In the genomic region with DNA sequence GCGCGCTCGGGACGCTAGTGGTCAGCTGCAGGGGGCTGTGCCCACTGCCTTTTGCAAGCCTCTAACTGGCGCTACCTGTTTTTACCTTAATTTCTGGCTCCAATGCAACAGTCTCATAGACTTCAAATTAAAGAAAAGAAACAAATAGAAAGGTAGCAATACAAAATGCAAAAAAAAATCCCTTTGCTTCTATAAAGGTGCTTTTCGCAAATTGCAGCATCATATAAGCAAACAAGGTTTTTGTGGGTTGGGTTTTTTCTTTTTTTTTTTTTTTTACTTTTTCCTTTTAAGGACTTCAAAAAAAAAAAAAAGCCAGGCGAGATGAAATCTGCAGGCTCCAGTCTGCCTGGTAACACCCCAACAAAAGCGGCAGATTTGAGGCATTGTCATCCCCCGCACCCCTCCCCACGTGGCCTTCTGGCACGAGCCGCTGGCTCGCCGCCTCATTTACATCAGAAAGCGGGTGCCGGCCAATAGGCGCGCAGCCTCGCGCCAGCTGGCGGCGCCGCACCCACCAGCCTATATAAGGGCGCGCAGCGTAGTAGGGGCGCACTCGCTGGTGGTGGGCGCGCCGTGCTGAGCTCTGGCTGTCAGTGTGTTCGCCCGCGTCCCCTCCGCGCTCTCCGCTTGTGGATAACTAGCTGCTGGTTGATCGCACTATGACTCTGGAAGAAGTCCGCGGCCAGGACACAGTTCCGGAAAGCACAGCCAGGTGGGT, we compare ENCODE assay signal across 8 cellular contexts. TPM values are rescaled to one million over a fixed set of nuclear protein-coding genes. Genes with fewer than 3 reads are reported as not detected.
A peak's percentile ranks its signal among the peaks of the same experiment; 100 is the strongest.
DNase-seq lines count a peak whose midpoint lies in the region; TF ChIP-seq lines count a peak whose summit lies in the region.

A gene with protein sequence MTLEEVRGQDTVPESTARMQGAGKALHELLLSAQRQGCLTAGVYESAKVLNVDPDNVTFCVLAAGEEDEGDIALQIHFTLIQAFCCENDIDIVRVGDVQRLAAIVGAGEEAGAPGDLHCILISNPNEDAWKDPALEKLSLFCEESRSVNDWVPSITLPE (plus strand): TSS at position 550 of the 718 bp plus-strand sequence. CDS start 110 bp downstream, at position 660.

- peak within 1 kb of the TSS; percentile 88 for H3K4me3 Mint-ChIP-seq in nephron progenitor cell

- no peak for TF ChIP-seq RAD21 in Ishikawa (IDR thresholded peaks at IDR 0.05; ENCODE audit: low read depth)

- in situ Hi-C loops in ACHN (cut with HindIII; ENCODE audit: low pct_ligation_motif_present, low pct_unique_long_range_greater_than_20kb, low sequenced_read_pairs), result no loop called here

- H3K4me3 ChIP-seq in fibroblast of the aortic adventitia (ENCODE audit: low read depth, low read length), result peak within 1 kb of the TSS; percentile 60

- H3K9me3 Mint-ChIP-seq in nephron progenitor cell, result no peaks in the 10 kb centered on the region

- peak; percentile 71 for TF ChIP-seq POLR2A in GM19099 (IDR thresholded peaks at IDR 0.05; ENCODE audit: extremely low read depth, insufficient read length, low read depth)

- DNase-seq in ACHN, result peak; percentile 77
- DNase-seq in RKO (ENCODE audit: low spot score), result peak; percentile 95
- DNase-seq in activated effector memory CD4-positive, alpha-beta T cell treated with Interleukin-2 at 50 U/mL for 16 hours, result peak; percentile 86
- peak; percentile 82 for DNase-seq in fibroblast of the aortic adventitia (ENCODE audit: low read depth)
- peak; percentile 83 for DNase-seq in nephron progenitor cell
- DNase-seq in stimulated activated naive CD4-positive, alpha-beta T cell treated with Interleukin-2 at 50 U/mL for 16 hours (lab: John Stamatoyannopoulos, UW), result peak; percentile 93

- TF ChIP-seq CTCF in fibroblast of the aortic adventitia (IDR thresholded peaks at IDR 0.05; ENCODE audit: insufficient read depth, low read length), result no peak
- TF ChIP-seq CTCF in nephron progenitor cell (IDR thresholded peaks at IDR 0.05), result no peak

- H3K27me3 Mint-ChIP-seq in nephron progenitor cell (ENCODE audit: low read depth, poor library complexity), result peaks cover 35% of the 10 kb centered on the region

- no peaks in the 10 kb centered on the region for H3K36me3 Mint-ChIP-seq in nephron progenitor cell (ENCODE audit: low read depth)

- 0 out of 2 replicates have a peak, but pooled peaks have one; percentile 26 for TF ChIP-seq EP300 in Ishikawa (IDR thresholded peaks at IDR 0.05; ENCODE audit: borderline replicate concordance)

- H3K27ac Mint-ChIP-seq in nephron progenitor cell, result no peak within 1 kb of the TSS

- peaks cover 50% of the 10 kb centered on the region for H3K4me1 Mint-ChIP-seq in nephron progenitor cell

TF ChIP-seq in Ishikawa, 13 proteins besides CTCF, POLR2A, EP300 and RAD21:
- TF ChIP-seq EGR1 (IDR thresholded peaks at IDR 0.05), result peak; percentile 48; the same call in 1 of the 2 replicates
- no peak for TF ChIP-seq FOXM1 (IDR thresholded peaks at IDR 0.05; ENCODE audit: borderline replicate concordance, low read depth)
- TF ChIP-seq TEAD4 (IDR thresholded peaks at IDR 0.05), result peak; percentile 39
- TF ChIP-seq CREB1 (IDR thresholded peaks at IDR 0.05; ENCODE audit: low read depth), result 0 out of 2 replicates have a peak, but pooled peaks have one; percentile 5
- TF ChIP-seq NFIC (IDR thresholded peaks at IDR 0.05), result peak; percentile 90
- no peak; the same call in 1 of the 2 replicates for TF ChIP-seq TCF12 (IDR thresholded peaks at IDR 0.05; ENCODE audit: low read depth)
- no peak for TF ChIP-seq CEBPB (IDR thresholded peaks at IDR 0.05)
- TF ChIP-seq, protein P1, sequence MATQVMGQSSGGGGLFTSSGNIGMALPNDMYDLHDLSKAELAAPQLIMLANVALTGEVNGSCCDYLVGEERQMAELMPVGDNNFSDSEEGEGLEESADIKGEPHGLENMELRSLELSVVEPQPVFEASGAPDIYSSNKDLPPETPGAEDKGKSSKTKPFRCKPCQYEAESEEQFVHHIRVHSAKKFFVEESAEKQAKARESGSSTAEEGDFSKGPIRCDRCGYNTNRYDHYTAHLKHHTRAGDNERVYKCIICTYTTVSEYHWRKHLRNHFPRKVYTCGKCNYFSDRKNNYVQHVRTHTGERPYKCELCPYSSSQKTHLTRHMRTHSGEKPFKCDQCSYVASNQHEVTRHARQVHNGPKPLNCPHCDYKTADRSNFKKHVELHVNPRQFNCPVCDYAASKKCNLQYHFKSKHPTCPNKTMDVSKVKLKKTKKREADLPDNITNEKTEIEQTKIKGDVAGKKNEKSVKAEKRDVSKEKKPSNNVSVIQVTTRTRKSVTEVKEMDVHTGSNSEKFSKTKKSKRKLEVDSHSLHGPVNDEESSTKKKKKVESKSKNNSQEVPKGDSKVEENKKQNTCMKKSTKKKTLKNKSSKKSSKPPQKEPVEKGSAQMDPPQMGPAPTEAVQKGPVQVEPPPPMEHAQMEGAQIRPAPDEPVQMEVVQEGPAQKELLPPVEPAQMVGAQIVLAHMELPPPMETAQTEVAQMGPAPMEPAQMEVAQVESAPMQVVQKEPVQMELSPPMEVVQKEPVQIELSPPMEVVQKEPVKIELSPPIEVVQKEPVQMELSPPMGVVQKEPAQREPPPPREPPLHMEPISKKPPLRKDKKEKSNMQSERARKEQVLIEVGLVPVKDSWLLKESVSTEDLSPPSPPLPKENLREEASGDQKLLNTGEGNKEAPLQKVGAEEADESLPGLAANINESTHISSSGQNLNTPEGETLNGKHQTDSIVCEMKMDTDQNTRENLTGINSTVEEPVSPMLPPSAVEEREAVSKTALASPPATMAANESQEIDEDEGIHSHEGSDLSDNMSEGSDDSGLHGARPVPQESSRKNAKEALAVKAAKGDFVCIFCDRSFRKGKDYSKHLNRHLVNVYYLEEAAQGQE (IDR thresholded peaks at IDR 0.05; ENCODE audit: low read depth), result no peak
- no peak; the same call in none of the 2 replicates for TF ChIP-seq ZBTB7A (IDR thresholded peaks at IDR 0.05; ENCODE audit: low read depth)
- TF ChIP-seq, protein P2, sequence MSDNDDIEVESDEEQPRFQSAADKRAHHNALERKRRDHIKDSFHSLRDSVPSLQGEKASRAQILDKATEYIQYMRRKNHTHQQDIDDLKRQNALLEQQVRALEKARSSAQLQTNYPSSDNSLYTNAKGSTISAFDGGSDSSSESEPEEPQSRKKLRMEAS (IDR thresholded peaks at IDR 0.05), result peak; percentile 93
- TF ChIP-seq YY1 (IDR thresholded peaks at IDR 0.05; ENCODE audit: low read depth), result no peak
- TF ChIP-seq, protein P3, sequence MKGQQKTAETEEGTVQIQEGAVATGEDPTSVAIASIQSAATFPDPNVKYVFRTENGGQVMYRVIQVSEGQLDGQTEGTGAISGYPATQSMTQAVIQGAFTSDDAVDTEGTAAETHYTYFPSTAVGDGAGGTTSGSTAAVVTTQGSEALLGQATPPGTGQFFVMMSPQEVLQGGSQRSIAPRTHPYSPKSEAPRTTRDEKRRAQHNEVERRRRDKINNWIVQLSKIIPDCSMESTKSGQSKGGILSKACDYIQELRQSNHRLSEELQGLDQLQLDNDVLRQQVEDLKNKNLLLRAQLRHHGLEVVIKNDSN (IDR thresholded peaks at IDR 0.05), result peak; percentile 90
- TF ChIP-seq TAF1 (IDR thresholded peaks at IDR 0.05; ENCODE audit: low read depth), result 0 out of 2 replicates have a peak, but pooled peaks have one; percentile 38

RNA-seq across cellular contexts. Expression of the gene that starts here (rescaled TPM):
- 0.36 and 6.1 TPM in 2 replicates for total RNA-seq in fibroblast of the aortic adventitia (ENCODE audit: low replicate concordance)

Comparison
In these comparisons a context has a peak if more than half of its experiments do, and no peak if none do; other contexts are left out.
1. Peak in every context shown above with its lines: DNase-seq and H3K4me3 ChIP-seq.